In the genomic region with DNA sequence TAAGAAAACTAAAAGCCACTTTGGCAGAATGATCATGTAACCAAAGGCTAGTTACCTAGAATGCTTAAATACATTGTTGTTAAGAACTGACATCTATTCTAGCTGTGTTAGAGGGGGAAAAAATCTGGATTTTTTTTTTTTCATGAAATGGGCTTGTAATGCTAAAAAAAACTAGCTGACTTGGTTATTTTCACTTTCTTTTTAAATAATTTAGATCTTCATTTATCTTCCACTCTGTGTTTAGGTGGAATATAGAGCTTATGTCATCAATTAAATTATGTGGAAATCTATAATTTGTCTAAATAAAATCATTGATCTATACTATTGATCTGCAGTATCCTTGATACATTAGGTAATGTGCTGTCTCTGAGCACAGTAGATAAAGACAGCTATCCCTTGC, we compare ENCODE assay signal across 20 cellular contexts.
A peak's percentile ranks its signal among the peaks of the same experiment; 100 is the strongest.
DNase-seq lines count a peak whose midpoint lies in the region; ATAC-seq, FAIRE-seq and TF ChIP-seq lines count a peak whose summit lies in the region.
"Had no signal": no experiment of that assay in that cellular context is flagged by ENCODE, and none has a peak within 500 bp of the region (broad histone marks: within the 10 kb centered on the region; RNA-seq: fewer than 3 reads in every experiment).

No MANE protein-coding gene starts in this region.

- H3K9me2 ChIP-seq in Loucy (replicated peaks; ENCODE audit: low read depth, low read length) = no peaks in the 10 kb centered on the region

- TF ChIP-seq CTCF in Loucy (conservative IDR thresholded peaks at IDR 0.05; ENCODE audit: low read length) (no peak), dorsolateral prefrontal cortex (IDR thresholded peaks at IDR 0.05 in 54 of 56, conservative IDR thresholded peaks at IDR 0.05 in 2 of 56; ENCODE audit: low read depth in 1 of 56, partially characterized antibody in 56 of 56) (no peak), mesothelial cell of epicardium (IDR thresholded peaks at IDR 0.05; ENCODE audit: unreplicated experiment) (no peak), pancreas (IDR thresholded peaks at IDR 0.05) (no peak), lower leg skin (IDR thresholded peaks at IDR 0.05) (no peak)

- ATAC-seq in pancreas = no peak
- ATAC-seq: lower lobe of right lung had no signal

- H3K27me3 Mint-ChIP-seq in mesothelial cell of epicardium (ENCODE audit: low read depth) = no peaks in the 10 kb centered on the region
- H3K27me3 Mint-ChIP-seq: activated naive CD4-positive, alpha-beta T cell treated with anti-CD3 and anti-CD28 coated beads, Interleukin-2, amount 50 U/mL, for 24 hours; B cell; naive B cell had no signal

- intact Hi-C loops in dorsolateral prefrontal cortex (cut with DNase I) (loop anchor here (5.0 to 10.0 kb wide), 3 partner anchors 53 to 641 kb away; a partner anchor contains a TSS), pancreas (cut with DNase I) (no loop called here), lower leg skin (cut with DNase I; ENCODE audit: low total_unique reads) (no loop called here)

- H3K27ac Mint-ChIP-seq in mesothelial cell of epicardium = peak overlapping the region; percentile 56
- H3K27ac Mint-ChIP-seq: activated naive CD4-positive, alpha-beta T cell treated with anti-CD3 and anti-CD28 coated beads, Interleukin-2, amount 50 U/mL, for 24 hours; B cell had no signal

- no peaks in the 10 kb centered on the region for H3K36me3 Mint-ChIP-seq in mesothelial cell of epicardium
- H3K36me3 Mint-ChIP-seq: naive B cell had no signal

- H3K4me1 Mint-ChIP-seq in mesothelial cell of epicardium = peaks cover 43% of the 10 kb centered on the region

- no peak for DNase-seq in dorsolateral prefrontal cortex
- DNase-seq in mesothelial cell of epicardium (ENCODE audit: low spot score in 2 of 2, unreplicated experiment in 2 of 2) = no peak
- no peak for DNase-seq in AG20443 (ENCODE audit: low spot score)
- no peak for DNase-seq in NCI-H510A treated with DMSO at 0.1 percent for 48 hours (lab: John Stamatoyannopoulos, UW)
- no peak for DNase-seq in pancreas
- DNase-seq in lower leg skin (ENCODE audit: low spot score in 2 of 2) = no peak
- DNase-seq: activated T-cell treated with anti-CD3 and anti-CD28 coated beads, Interleukin-2, amount 50 U/mL, for 1 hour; colonic mucosa; erythroblast; GDM1; Kasumi-1; lower lobe of right lung; naive B cell; NCI-H1417; PC-9; stimulated activated CD8-positive, alpha-beta memory T cell treated with anti-CD3 and anti-CD28 coated beads, Interleukin-4, amount 100 ng/mL, for 48 hours had no signal

- no peak for TF ChIP-seq POLR2A in lower leg skin (IDR thresholded peaks at IDR 0.05)

- H3K79me2 ChIP-seq in Loucy (ENCODE audit: insufficient read depth, low read length) = peaks cover 14% of the 10 kb centered on the region

- H3K9me3 Mint-ChIP-seq in mesothelial cell of epicardium = no peaks in the 10 kb centered on the region
- H3K9me3 Mint-ChIP-seq: activated naive CD4-positive, alpha-beta T cell treated with anti-CD3 and anti-CD28 coated beads, Interleukin-2, amount 50 U/mL, for 24 hours; naive B cell had no signal

- peaks cover 0 to 13% (median 0%) of the 10 kb centered on the region in 11 experiments; a peak in 5 of 22 replicates for H3K36me3 ChIP-seq in BLaER1 treated with 17β-estradiol and CSF1 and Interleukin-3, amounts not matched to agents 10 nM and 100 nM
- H3K36me3 ChIP-seq in Loucy (ENCODE audit: insufficient read depth, low read length) (no peaks in the 10 kb centered on the region), pancreas (no peaks in the 10 kb centered on the region)
- H3K36me3 ChIP-seq: colonic mucosa, lower lobe of right lung had no signal

- no peaks in the 10 kb centered on the region for H3K27me3 ChIP-seq in BLaER1 treated with 17β-estradiol and CSF1 and Interleukin-3, amounts not matched to agents 10 nM and 100 nM
- H3K27me3 ChIP-seq in Loucy (ENCODE audit: insufficient read depth, low read length, poor library complexity, severe bottlenecking) = no peaks in the 10 kb centered on the region
- H3K27me3 ChIP-seq in dorsolateral prefrontal cortex = no peaks in the 10 kb centered on the region
- no peaks in the 10 kb centered on the region for H3K27me3 ChIP-seq in pancreas
- H3K27me3 ChIP-seq: colonic mucosa had no signal

- no peak overlapping the region for H2AFZ ChIP-seq in Loucy (ENCODE audit: low read length)
- H2AFZ ChIP-seq: PC-9 had no signal

- peak overlapping the region in 3 of 11 experiments; percentile 36 to 49 (median 48); a peak in 4 of 22 replicates for H3K9ac ChIP-seq in BLaER1 treated with 17β-estradiol and CSF1 and Interleukin-3, amounts not matched to agents 10 nM and 100 nM
- H3K9ac ChIP-seq in Loucy (ENCODE audit: low read depth, low read length, poor library complexity, severe bottlenecking) = peak overlapping the region; percentile 36

- H3K27ac ChIP-seq in BLaER1 treated with 17β-estradiol and CSF1 and Interleukin-3, amounts not matched to agents 10 nM and 100 nM = peak overlapping the region in 5 of 11 experiments; percentile 9 to 67 (median 56); a peak in 8 of 22 replicates
- peak overlapping the region in 48 of 59 donors; percentile 8 to 83 (median 54) for H3K27ac ChIP-seq in dorsolateral prefrontal cortex
- no peak overlapping the region for H3K27ac ChIP-seq in pancreas
- H3K27ac ChIP-seq: colonic mucosa, lower lobe of right lung, PC-9 had no signal

- no peak overlapping the region for H3K4me3 Mint-ChIP-seq in mesothelial cell of epicardium
- H3K4me3 Mint-ChIP-seq: activated naive CD4-positive, alpha-beta T cell treated with anti-CD3 and anti-CD28 coated beads, Interleukin-2, amount 50 U/mL, for 24 hours; B cell; naive B cell had no signal

- no peaks in the 10 kb centered on the region for H3F3A ChIP-seq in Loucy (ENCODE audit: low read depth)

- H4K20me1 ChIP-seq in BLaER1 treated with 17β-estradiol and CSF1 and Interleukin-3, amounts not matched to agents 10 nM and 100 nM = peaks cover 0 to 41% (median 0%) of the 10 kb centered on the region in 11 experiments; a peak in 6 of 22 replicates
- H4K20me1 ChIP-seq in Loucy (ENCODE audit: insufficient read depth, low read length, poor library complexity, severe bottlenecking) = peaks cover 10% of the 10 kb centered on the region

- H3K4me1 ChIP-seq in BLaER1 treated with 17β-estradiol and CSF1 and Interleukin-3, amounts not matched to agents 10 nM and 100 nM = peaks cover 34 to 79% (median 41%) of the 10 kb centered on the region in 10 experiments
- peaks cover 39% of the 10 kb centered on the region for H3K4me1 ChIP-seq in Loucy (ENCODE audit: insufficient read depth, low read length, poor library complexity, severe bottlenecking)
- H3K4me1 ChIP-seq in pancreas = peaks cover 4 to 8% (median 4%) of the 10 kb centered on the region in 3 donors
- H3K4me1 ChIP-seq: colonic mucosa had no signal

- H3K4me2 ChIP-seq in BLaER1 treated with 17β-estradiol and CSF1 and Interleukin-3, amounts not matched to agents 10 nM and 100 nM = peak overlapping the region; percentile 14 to 87 (median 70); a peak in 19 of 22 replicates
- peak overlapping the region; percentile 52 for H3K4me2 ChIP-seq in Loucy (ENCODE audit: low read depth, low read length, poor library complexity, severe bottlenecking)
- H3K4me2 ChIP-seq: PC-9 had no signal

- H3K9me3 ChIP-seq in BLaER1 treated with 17β-estradiol and CSF1 and Interleukin-3, amounts not matched to agents 10 nM and 100 nM (replicated peaks in 1 of 11) = no peaks in the 10 kb centered on the region
- H3K9me3 ChIP-seq in Loucy (ENCODE audit: insufficient read depth, low read depth, low read length) (no peaks in the 10 kb centered on the region), pancreas (no peaks in the 10 kb centered on the region)
- H3K9me3 ChIP-seq: colonic mucosa, lower lobe of right lung had no signal

- peak overlapping the region in 2 of 10 experiments; percentile 15 to 28; a peak in 2 of 20 replicates for H3K4me3 ChIP-seq in BLaER1 treated with 17β-estradiol and CSF1 and Interleukin-3, amounts not matched to agents 10 nM and 100 nM
- H3K4me3 ChIP-seq in Loucy (ENCODE audit: low read length, poor library complexity, severe bottlenecking) = peak overlapping the region; percentile 32
- peak overlapping the region in 14 of 59 donors; percentile 2 to 44 (median 18) for H3K4me3 ChIP-seq in dorsolateral prefrontal cortex
- H3K4me3 ChIP-seq in pancreas = no peak overlapping the region
- no peak overlapping the region for H3K4me3 ChIP-seq in lower leg skin (ENCODE audit: low read depth, poor library complexity, severe bottlenecking)
- H3K4me3 ChIP-seq: colonic mucosa, lower lobe of right lung, PC-9 had no signal

- FAIRE-seq in pancreas (lab: Jason Lieb, UNC) = no peak

Comparison
In these comparisons a context has a peak if more than half of its experiments do, and no peak if none do; other contexts are left out.
1. H3K27ac ChIP-seq: peak in dorsolateral prefrontal cortex (48 of 59); none in pancreas (0 of 4).
2. intact Hi-C loops: an anchor here in dorsolateral prefrontal cortex (5.0 to 10.0 kb wide); none called in pancreas and lower leg skin.